In the genomic region with DNA sequence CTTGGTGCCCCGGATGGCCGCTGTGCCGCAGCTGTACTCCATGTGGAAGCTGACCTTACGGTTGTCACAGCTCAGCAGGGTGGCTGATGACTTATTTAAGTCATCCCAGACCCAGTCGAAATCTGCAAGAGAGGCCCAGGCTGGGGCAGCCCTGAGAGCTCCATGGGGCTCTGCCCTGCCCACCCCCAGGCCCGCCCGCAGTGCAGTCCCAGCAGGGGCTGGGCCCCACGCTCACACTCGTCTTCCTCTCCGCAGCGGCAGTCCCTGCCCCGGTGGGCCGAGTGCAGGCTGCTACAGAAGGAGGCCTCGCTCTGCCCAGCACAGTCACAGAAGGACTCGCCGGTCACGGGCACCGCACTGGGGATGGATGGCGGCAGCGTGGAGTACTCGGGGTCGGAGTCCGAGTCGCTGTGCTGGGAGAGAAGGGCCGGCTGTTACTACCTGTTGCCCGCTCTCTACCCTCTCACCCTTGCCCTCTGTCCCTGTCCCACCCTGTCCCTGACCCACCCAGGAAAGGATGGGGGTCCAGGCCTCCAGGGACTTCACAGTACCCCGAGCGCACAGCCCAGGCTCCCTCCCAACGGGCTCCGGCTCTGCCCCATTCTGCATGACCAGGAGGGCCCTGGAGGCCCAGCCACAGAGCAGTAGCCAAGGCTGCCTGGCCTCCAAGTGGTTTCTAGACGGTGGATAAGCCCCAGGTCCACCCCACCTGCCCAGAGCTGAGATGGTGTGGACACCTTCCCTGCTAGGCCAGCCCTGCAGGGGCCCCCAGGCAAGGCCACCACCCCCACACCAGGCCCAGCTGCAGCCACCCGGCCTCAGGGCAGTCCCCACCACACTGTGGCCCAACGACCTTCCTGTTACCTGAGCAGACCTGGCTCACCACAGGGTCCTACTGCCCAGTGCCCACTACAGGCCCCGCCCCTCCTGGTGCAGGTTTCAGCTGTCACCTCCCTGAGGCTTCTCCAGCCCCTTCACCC, we compare ENCODE assay signal across 15 cellular contexts. TPM values are rescaled to one million over a fixed set of nuclear protein-coding genes. Genes with fewer than 3 reads are reported as not detected.
DNase-seq lines count a peak whose midpoint lies in the region; ATAC-seq, FAIRE-seq and TF ChIP-seq lines count a peak whose summit lies in the region.
"Had no signal": no experiment of that assay in that cellular context is flagged by ENCODE, and none has a peak within 500 bp of the region (broad histone marks: within the 10 kb centered on the region; RNA-seq: fewer than 3 reads in every experiment).

No MANE protein-coding gene starts in this region.

- H3K9me3 Mint-ChIP-seq in natural killer cell (no peaks in the 10 kb centered on the region), type B pancreatic cell (no peaks in the 10 kb centered on the region)
- H3K9me3 Mint-ChIP-seq in natural killer cell treated with Interleukin-12 subunit alpha and Interleukin-12 subunit beta and Interleukin-15 and Interleukin-18, amount 100 ng/mL, for 72 hours = no peaks in the 10 kb centered on the region
- H3K9me3 Mint-ChIP-seq: activated CD4-positive, alpha-beta T cell treated with anti-CD3 and anti-CD28 coated beads, Interleukin-2, amount 10 ng/mL, durations not matched to agents 24 days and 14 days; central memory CD8-positive, alpha-beta T cell; H9; stimulated activated naive CD8-positive, alpha-beta T cell treated with anti-CD3 and anti-CD28 coated beads, Interleukin-15, Interleukin-2, amounts not matched to agents 100 ng/mL and 50 ng/mL, for 24 hours had no signal

- no TSS peak for BruUV-seq in endothelial cell of umbilical vein (replicated peaks; lab: Mats Ljungman, UMichigan)

- H3K36me3 Mint-ChIP-seq in natural killer cell (no peaks in the 10 kb centered on the region), type B pancreatic cell (peaks cover 3% of the 10 kb centered on the region)
- no peaks in the 10 kb centered on the region for H3K36me3 Mint-ChIP-seq in natural killer cell treated with Interleukin-12 subunit alpha and Interleukin-12 subunit beta and Interleukin-15 and Interleukin-18, amount 100 ng/mL, for 72 hours

- FAIRE-seq in endothelial cell of umbilical vein (lab: Jason Lieb, UNC) = no peak

- H3K9ac ChIP-seq in endothelial cell of umbilical vein (replicated peaks; ENCODE audit: extremely low read depth, insufficient read depth, low read length) = no peak overlapping the region

- H3K4me1 Mint-ChIP-seq in natural killer cell (peaks cover 14 to 19% of the 10 kb centered on the region in 2 donors), type B pancreatic cell (ENCODE audit: unreplicated experiment) (peaks cover 14% of the 10 kb centered on the region)
- peaks cover 10 to 14% of the 10 kb centered on the region in 2 donors for H3K4me1 Mint-ChIP-seq in natural killer cell treated with Interleukin-12 subunit alpha and Interleukin-12 subunit beta and Interleukin-15 and Interleukin-18, amount 100 ng/mL, for 72 hours (ENCODE audit: low read depth in 2 of 2)

- no peaks in the 10 kb centered on the region for H3K9me2 ChIP-seq in hepatocyte (replicated peaks; ENCODE audit: insufficient read depth)

- H2AFZ ChIP-seq in endothelial cell of umbilical vein (ENCODE audit: low read depth, low read length) (no peak overlapping the region), hepatocyte (no peak overlapping the region)

- TF ChIP-seq CTCF in natural killer cell (IDR thresholded peaks at IDR 0.05) (no peak), endothelial cell of umbilical vein (IDR thresholded peaks at IDR 0.05; ENCODE audit: extremely low read depth in 1 of 2, insufficient read depth in 1 of 2, low read depth in 1 of 2, low read length in 2 of 2) (no peak), type B pancreatic cell (conservative IDR thresholded peaks at IDR 0.05) (no peak), hepatocyte (IDR thresholded peaks at IDR 0.05; ENCODE audit: poor library complexity) (no peak)

- peak overlapping the region; percentile 31 for H3K4me3 Mint-ChIP-seq in natural killer cell
- no peak overlapping the region for H3K4me3 Mint-ChIP-seq in natural killer cell treated with Interleukin-12 subunit alpha and Interleukin-12 subunit beta and Interleukin-15 and Interleukin-18, amount 100 ng/mL, for 72 hours
- peak overlapping the region; percentile 44 for H3K4me3 Mint-ChIP-seq in type B pancreatic cell
- H3K4me3 Mint-ChIP-seq: activated CD4-positive, alpha-beta T cell treated with anti-CD3 and anti-CD28 coated beads, Interleukin-2, amount 10 ng/mL, durations not matched to agents 24 days and 14 days; central memory CD8-positive, alpha-beta T cell; H9; stimulated activated naive CD8-positive, alpha-beta T cell treated with anti-CD3 and anti-CD28 coated beads, Interleukin-15, Interleukin-2, amounts not matched to agents 100 ng/mL and 50 ng/mL, for 24 hours had no signal

- H3K4me3 ChIP-seq in endothelial cell of umbilical vein (replicated peaks in 1 of 3; ENCODE audit: insufficient read depth in 1 of 3, low read depth in 1 of 3, low read length in 3 of 3) = no peak overlapping the region
- H3K4me3 ChIP-seq in hepatocyte = no peak overlapping the region
- H3K4me3 ChIP-seq: esophagus muscularis mucosa, prostate gland had no signal

- peak; percentile 32 for TF ChIP-seq POLR2A in endothelial cell of umbilical vein (IDR thresholded peaks at IDR 0.05; ENCODE audit: low read depth, low read length)

- H3K4me1 ChIP-seq in endothelial cell of umbilical vein (ENCODE audit: control insufficient read depth, extremely low read depth, insufficient read depth, low read length) (peaks cover 18% of the 10 kb centered on the region), hepatocyte (ENCODE audit: insufficient read depth) (peaks cover 18% of the 10 kb centered on the region)

- no peak for DNase-seq in natural killer cell
- no peak for DNase-seq in natural killer cell treated with Interleukin-12 subunit alpha and Interleukin-12 subunit beta and Interleukin-15 and Interleukin-18, amount 100 ng/mL, for 72 hours (ENCODE audit: low spot score)
- DNase-seq in endothelial cell of umbilical vein (ENCODE audit: low read depth, low spot score) = no peak
- no peak for DNase-seq in type B pancreatic cell (ENCODE audit: extremely low spot score, unreplicated experiment)
- no peak for DNase-seq in T-helper 2 cell
- DNase-seq in hepatocyte (ENCODE audit: low spot score) = no peak
- DNase-seq: activated CD4-positive, alpha-beta T cell treated with anti-CD3 and anti-CD28 coated beads, Interleukin-2, amount 10 ng/mL, durations not matched to agents 24 days and 14 days; activated effector memory CD4-positive, alpha-beta T cell treated with Interleukin-2 at 50 U/mL for 16 hours; H9; mesendoderm; NCI-H2171 had no signal

- H3K9me3 ChIP-seq in endothelial cell of umbilical vein (replicated peaks; ENCODE audit: control insufficient read depth, insufficient read depth, low read length) = no peaks in the 10 kb centered on the region
- no peaks in the 10 kb centered on the region for H3K9me3 ChIP-seq in hepatocyte (ENCODE audit: low read depth)
- H3K9me3 ChIP-seq: esophagus muscularis mucosa, prostate gland had no signal

- no peaks in the 10 kb centered on the region for H3K9me1 ChIP-seq in endothelial cell of umbilical vein (replicated peaks; ENCODE audit: control insufficient read depth, extremely low read depth, insufficient read depth, low read length)

- H4K20me1 ChIP-seq in endothelial cell of umbilical vein (replicated peaks; ENCODE audit: control insufficient read depth, extremely low read depth, insufficient read depth, low read length) (no peaks in the 10 kb centered on the region), hepatocyte (ENCODE audit: insufficient read depth, poor library complexity, severe bottlenecking) (peaks cover 16% of the 10 kb centered on the region)

- no peak overlapping the region for H3K4me2 ChIP-seq in endothelial cell of umbilical vein (ENCODE audit: insufficient read depth, low read length)
- H3K4me2 ChIP-seq in hepatocyte = no peak overlapping the region

- H3K27ac ChIP-seq in endothelial cell of umbilical vein (ENCODE audit: insufficient read depth, low read depth, low read length) (no peak overlapping the region), hepatocyte (no peak overlapping the region)
- H3K27ac ChIP-seq: esophagus muscularis mucosa, prostate gland had no signal

- H3K79me2 ChIP-seq in endothelial cell of umbilical vein (ENCODE audit: control insufficient read depth, insufficient read depth, low read length) = peaks cover 16% of the 10 kb centered on the region
- H3K79me2 ChIP-seq in hepatocyte = peaks cover 42% of the 10 kb centered on the region

- dilution Hi-C loops in endothelial cell of umbilical vein (cut with MboI; ENCODE audit: extremely low pct_ligation_motif_present, low sequenced_read_pairs) = no loop called here

- POLR2A ChIA-PET in endothelial cell of umbilical vein (lab: Charles Lee) = no interaction called here

- no peak for ATAC-seq in natural killer cell
- no peak for ATAC-seq in natural killer cell treated with Interleukin-12 subunit alpha and Interleukin-12 subunit beta and Interleukin-15 and Interleukin-18, amount 100 ng/mL, for 72 hours

- peaks cover 0 to 45% of the 10 kb centered on the region in 2 experiments for H3K36me3 ChIP-seq in endothelial cell of umbilical vein (ENCODE audit: control insufficient read depth in 2 of 2, extremely low read depth in 1 of 2, insufficient read depth in 2 of 2, low read length in 2 of 2)
- no peaks in the 10 kb centered on the region for H3K36me3 ChIP-seq in hepatocyte (replicated peaks; ENCODE audit: insufficient read depth, low read depth)

- H3K27ac Mint-ChIP-seq in natural killer cell (no peak overlapping the region), type B pancreatic cell (peak overlapping the region; percentile 67)
- H3K27ac Mint-ChIP-seq in natural killer cell treated with Interleukin-12 subunit alpha and Interleukin-12 subunit beta and Interleukin-15 and Interleukin-18, amount 100 ng/mL, for 72 hours = no peak overlapping the region
- H3K27ac Mint-ChIP-seq: activated CD4-positive, alpha-beta T cell treated with anti-CD3 and anti-CD28 coated beads, Interleukin-2, amount 10 ng/mL, durations not matched to agents 24 days and 14 days; stimulated activated naive CD8-positive, alpha-beta T cell treated with anti-CD3 and anti-CD28 coated beads, Interleukin-15, Interleukin-2, amounts not matched to agents 100 ng/mL and 50 ng/mL, for 24 hours had no signal

- H3K27me3 Mint-ChIP-seq in natural killer cell (ENCODE audit: low read depth in 2 of 2) = no peaks in the 10 kb centered on the region
- no peaks in the 10 kb centered on the region for H3K27me3 Mint-ChIP-seq in natural killer cell treated with Interleukin-12 subunit alpha and Interleukin-12 subunit beta and Interleukin-15 and Interleukin-18, amount 100 ng/mL, for 72 hours
- no peaks in the 10 kb centered on the region for H3K27me3 Mint-ChIP-seq in type B pancreatic cell
- H3K27me3 Mint-ChIP-seq: central memory CD8-positive, alpha-beta T cell; stimulated activated naive CD8-positive, alpha-beta T cell treated with anti-CD3 and anti-CD28 coated beads, Interleukin-15, Interleukin-2, amounts not matched to agents 100 ng/mL and 50 ng/mL, for 24 hours had no signal

- CTCF ChIA-PET in endothelial cell of umbilical vein (lab: Charles Lee) = no interaction called here

- intact Hi-C loops in natural killer cell (cut with micrococcal nuclease) = loop anchor here (10.0 kb wide), 1 partner anchor 146 kb away; no protein-coding TSS in a partner anchor
- intact Hi-C loops in endothelial cell of umbilical vein (cut with micrococcal nuclease) = no loop called here

- 88% methylated on average over 28 of the region's 34 CpGs for WGBS in hepatocyte (ENCODE audit: low lambda C conversion rate, missing lambda C conversion rate)

- no peaks in the 10 kb centered on the region for H3K27me3 ChIP-seq in endothelial cell of umbilical vein (ENCODE audit: control insufficient read depth in 2 of 2, insufficient read depth in 2 of 2, low read length in 2 of 2)
- no peaks in the 10 kb centered on the region for H3K27me3 ChIP-seq in hepatocyte
- H3K27me3 ChIP-seq: esophagus muscularis mucosa had no signal

RNA-seq across cellular contexts. Expression of a gene that starts 3.9 kb away (rescaled TPM):
- 100 to 1,000 TPM; 100 to 122 (median 110) TPM for total RNA-seq in natural killer cell
- 10 to 100 TPM; 26.9 to 30.1 TPM for total RNA-seq in natural killer cell treated with Interleukin-12 subunit alpha and Interleukin-12 subunit beta and Interleukin-15 and Interleukin-18, amount 100 ng/mL, for 72 hours
- total RNA-seq in endothelial cell of umbilical vein = 39.0 and 40.5 TPM in 2 replicates
- 86.2 and 107 TPM in 2 replicates for polyA plus RNA-seq in endothelial cell of umbilical vein
- 25.4 and 47.1 TPM in 2 replicates for polyA plus RNA-seq in endothelial cell of umbilical vein (2011; cell fraction: cytosol; rRNA removed)
- 170 and 171 TPM in 2 replicates for polyA plus RNA-seq in endothelial cell of umbilical vein (2011; cell fraction: nucleus; rRNA removed)
- polyA plus RNA-seq in endothelial cell of umbilical vein (2012) = 24.9 and 40.0 TPM in 2 replicates
- 19.1 and 25.7 TPM in 2 replicates for polyA minus RNA-seq in endothelial cell of umbilical vein
- 15.1 TPM for polyA minus RNA-seq in endothelial cell of umbilical vein (2011; cell fraction: cytosol; rRNA and poly(A)+ RNA removed)
- 18.6 and 32.4 TPM in 2 replicates for polyA minus RNA-seq in endothelial cell of umbilical vein (2011; cell fraction: nucleus; rRNA and poly(A)+ RNA removed)
- 51.2 and 71.3 TPM in 2 replicates for total RNA-seq in type B pancreatic cell (ENCODE audit: low replicate concordance)
- 34.4 and 38.8 TPM in 2 replicates for total RNA-seq in hepatocyte
- 64.6 and 76.4 TPM in 2 replicates for polyA plus RNA-seq in hepatocyte

RNA-seq across cellular contexts. Expression of a gene that starts 4.3 kb away (rescaled TPM):
- total RNA-seq in natural killer cell = 10 to 100 TPM; 39.5 to 51.9 (median 49.4) TPM
- 10 to 100 TPM; 47.9 to 81.8 TPM for total RNA-seq in natural killer cell treated with Interleukin-12 subunit alpha and Interleukin-12 subunit beta and Interleukin-15 and Interleukin-18, amount 100 ng/mL, for 72 hours
- 55.0 and 58.2 TPM in 2 replicates for total RNA-seq in endothelial cell of umbilical vein
- 69.6 and 85.4 TPM in 2 replicates for polyA plus RNA-seq in endothelial cell of umbilical vein
- 38.7 and 64.8 TPM in 2 replicates for polyA plus RNA-seq in endothelial cell of umbilical vein (2011; cell fraction: cytosol; rRNA removed)
- polyA plus RNA-seq in endothelial cell of umbilical vein (2011; cell fraction: nucleus; rRNA removed) = 47.3 and 53.2 TPM in 2 replicates
- polyA plus RNA-seq in endothelial cell of umbilical vein (2012) = 37.5 and 46.5 TPM in 2 replicates
- 12.2 and 15.6 TPM in 2 replicates for polyA minus RNA-seq in endothelial cell of umbilical vein
- polyA minus RNA-seq in endothelial cell of umbilical vein (2011; cell fraction: cytosol; rRNA and poly(A)+ RNA removed) = 48.7 TPM
- polyA minus RNA-seq in endothelial cell of umbilical vein (2011; cell fraction: nucleus; rRNA and poly(A)+ RNA removed) = 12.0 and 20.8 TPM in 2 replicates
- total RNA-seq in type B pancreatic cell (ENCODE audit: low replicate concordance) = 54.5 and 66.6 TPM in 2 replicates
- 72.7 and 85.4 TPM in 2 replicates for total RNA-seq in hepatocyte
- 92.9 and 101 TPM in 2 replicates for polyA plus RNA-seq in hepatocyte

RNA-seq across cellular contexts. Expression of a gene that starts 5.6 kb away (rescaled TPM):
- total RNA-seq in natural killer cell = 10 to 100 TPM; 26.5 to 42.0 (median 41.4) TPM
- 100 to 1,000 TPM in 1 of 2 donors, 10 to 100 TPM in 1; 98.1 to 192 TPM for total RNA-seq in natural killer cell treated with Interleukin-12 subunit alpha and Interleukin-12 subunit beta and Interleukin-15 and Interleukin-18, amount 100 ng/mL, for 72 hours
- 85.2 and 102 TPM in 2 replicates for total RNA-seq in endothelial cell of umbilical vein
- 82.1 and 93.8 TPM in 2 replicates for polyA plus RNA-seq in endothelial cell of umbilical vein
- polyA plus RNA-seq in endothelial cell of umbilical vein (2011; cell fraction: cytosol; rRNA removed) = 81.2 and 86.0 TPM in 2 replicates
- 40.4 and 44.0 TPM in 2 replicates for polyA plus RNA-seq in endothelial cell of umbilical vein (2011; cell fraction: nucleus; rRNA removed)
- polyA plus RNA-seq in endothelial cell of umbilical vein (2012) = 72.4 and 87.7 TPM in 2 replicates
- polyA minus RNA-seq in endothelial cell of umbilical vein = 19.5 and 27.6 TPM in 2 replicates
- polyA minus RNA-seq in endothelial cell of umbilical vein (2011; cell fraction: cytosol; rRNA and poly(A)+ RNA removed) = 96.9 TPM
- 4.9 and 9.1 TPM in 2 replicates for polyA minus RNA-seq in endothelial cell of umbilical vein (2011; cell fraction: nucleus; rRNA and poly(A)+ RNA removed)
- total RNA-seq in type B pancreatic cell (ENCODE audit: low replicate concordance) = 95.5 and 97.9 TPM in 2 replicates
- 115 and 116 TPM in 2 replicates for total RNA-seq in hepatocyte
- 155 TPM in 2 replicates for polyA plus RNA-seq in hepatocyte

RNA-seq across cellular contexts. Expression of a gene that starts 5.9 kb away (rescaled TPM):
- total RNA-seq in natural killer cell (10 to 100 TPM; 30.0 to 33.8 (median 30.1) TPM), endothelial cell of umbilical vein (15.2 and 21.4 TPM in 2 replicates), type B pancreatic cell (ENCODE audit: low replicate concordance) (26.9 and 35.9 TPM in 2 replicates), hepatocyte (12.0 and 17.7 TPM in 2 replicates)
- 10 to 100 TPM; 34.8 to 55.0 TPM for total RNA-seq in natural killer cell treated with Interleukin-12 subunit alpha and Interleukin-12 subunit beta and Interleukin-15 and Interleukin-18, amount 100 ng/mL, for 72 hours
- polyA plus RNA-seq in endothelial cell of umbilical vein (9.7 and 11.5 TPM in 2 replicates), hepatocyte (20.8 and 28.2 TPM in 2 replicates)
- 1.8 and 3.9 TPM in 2 replicates for polyA plus RNA-seq in endothelial cell of umbilical vein (2011; cell fraction: cytosol; rRNA removed)
- polyA plus RNA-seq in endothelial cell of umbilical vein (2011; cell fraction: nucleus; rRNA removed) = 74.8 and 82.2 TPM in 2 replicates
- polyA plus RNA-seq in endothelial cell of umbilical vein (2012) = 6.8 and 8.5 TPM in 2 replicates
- 4.0 and 5.9 TPM in 2 replicates for polyA minus RNA-seq in endothelial cell of umbilical vein
- polyA minus RNA-seq in endothelial cell of umbilical vein (2011; cell fraction: cytosol; rRNA and poly(A)+ RNA removed) = 7.8 TPM
- 12.6 and 22.9 TPM in 2 replicates for polyA minus RNA-seq in endothelial cell of umbilical vein (2011; cell fraction: nucleus; rRNA and poly(A)+ RNA removed)

RNA-seq across cellular contexts. Expression of a gene that starts 7.1 kb away (rescaled TPM):
- total RNA-seq in natural killer cell (10 to 100 TPM; 40.6 to 50.3 (median 46.2) TPM), endothelial cell of umbilical vein (32.0 and 38.2 TPM in 2 replicates), type B pancreatic cell (ENCODE audit: low replicate concordance) (54.0 and 55.9 TPM in 2 replicates), hepatocyte (34.8 and 51.7 TPM in 2 replicates)
- 10 to 100 TPM; 37.4 to 46.4 TPM for total RNA-seq in natural killer cell treated with Interleukin-12 subunit alpha and Interleukin-12 subunit beta and Interleukin-15 and Interleukin-18, amount 100 ng/mL, for 72 hours
- polyA plus RNA-seq in endothelial cell of umbilical vein (74.4 and 133 TPM in 2 replicates), hepatocyte (86.6 and 104 TPM in 2 replicates)
- polyA plus RNA-seq in endothelial cell of umbilical vein (2011; cell fraction: cytosol; rRNA removed) = 26.0 and 47.9 TPM in 2 replicates
- 67.5 and 75.9 TPM in 2 replicates for polyA plus RNA-seq in endothelial cell of umbilical vein (2011; cell fraction: nucleus; rRNA removed)
- polyA plus RNA-seq in endothelial cell of umbilical vein (2012) = 32.2 and 49.8 TPM in 2 replicates
- 8.2 and 8.3 TPM in 2 replicates for polyA minus RNA-seq in endothelial cell of umbilical vein
- polyA minus RNA-seq in endothelial cell of umbilical vein (2011; cell fraction: cytosol; rRNA and poly(A)+ RNA removed) = 7.6 TPM
- polyA minus RNA-seq in endothelial cell of umbilical vein (2011; cell fraction: nucleus; rRNA and poly(A)+ RNA removed) = 3.0 and 8.8 TPM in 2 replicates
